In genomic region chr1:59939393-59939792, GRCh38 we compare ENCODE assay signal across 41 cellular contexts. TPM values are rescaled to one million over a fixed set of nuclear protein-coding genes. Genes with fewer than 3 reads are reported as not detected.
"Had no signal": no experiment of that assay in that cellular context is flagged by ENCODE, and none has a peak within 500 bp of the region (broad histone marks: within the 10 kb centered on the region; RNA-seq: fewer than 3 reads in every experiment).

No MANE protein-coding gene starts in this region.

- H3K27me3 Mint-ChIP-seq: activated naive CD8-positive, alpha-beta T cell had no signal

- H3K4me1 ChIP-seq: adrenal gland, ascending aorta, body of pancreas, breast epithelium had no signal

- H3K36me3 Mint-ChIP-seq: activated naive CD4-positive, alpha-beta T cell treated with anti-CD3 and anti-CD28 coated beads, Interleukin-2, amount 10 ng/mL, durations not matched to agents 7 days and 5 days; activated naive CD4-positive, alpha-beta T cell treated with anti-CD3 and anti-CD28 coated beads, Interleukin-2, amount 50 U/mL, for 24 hours; activated naive CD8-positive, alpha-beta T cell; activated naive CD8-positive, alpha-beta T cell treated with anti-CD3 and anti-CD28 coated beads for 36 hours; activated naive CD8-positive, alpha-beta T cell treated with anti-CD3 and anti-CD28 coated beads, Interleukin-2, amount 10 ng/mL, durations not matched to agents 7 days and 5 days; brain had no signal

- ATAC-seq: activated naive CD4-positive, alpha-beta T cell treated with anti-CD3 and anti-CD28 coated beads, Interleukin-2, amount 50 U/mL, for 72 hours; activated naive CD8-positive, alpha-beta T cell treated with anti-CD3 and anti-CD28 coated beads, Interleukin-2, amount 50 U/mL, for 24 hours; activated T-cell treated with anti-CD3 and anti-CD28 coated beads, Interleukin-2, amount 50 U/mL, for 4 hours; activated T-cell treated with anti-CD3 and anti-CD28 coated beads, Interleukin-2, amount 50 U/mL, for 72 hours; activated T-helper 17 cell treated with anti-CD3 and anti-CD28 coated beads, Interleukin-2, amount 50 U/mL, for 72 hours; body of pancreas had no signal

- H3K4me1 Mint-ChIP-seq: activated naive CD4-positive, alpha-beta T cell treated with anti-CD3 and anti-CD28 coated beads, Interleukin-2, amount 10 ng/mL, durations not matched to agents 7 days and 5 days; activated naive CD4-positive, alpha-beta T cell treated with anti-CD3 and anti-CD28 coated beads, Interleukin-2, amount 50 U/mL, for 24 hours; activated naive CD8-positive, alpha-beta T cell treated with anti-CD3 and anti-CD28 coated beads for 36 hours; activated naive CD8-positive, alpha-beta T cell treated with anti-CD3 and anti-CD28 coated beads, Interleukin-2, amount 10 ng/mL, durations not matched to agents 7 days and 5 days; activated naive CD8-positive, alpha-beta T cell treated with anti-CD3 and anti-CD28 coated beads, Interleukin-2, amount 50 U/mL, for 24 hours; activated T-helper 17 cell treated with anti-CD3 and anti-CD28 coated beads, Interleukin-2, amount 50 U/mL, for 72 hours; brain; central memory CD8-positive, alpha-beta T cell had no signal

- H3K27ac Mint-ChIP-seq: activated naive CD4-positive, alpha-beta T cell treated with anti-CD3 and anti-CD28 coated beads for 36 hours; activated naive CD4-positive, alpha-beta T cell treated with anti-CD3 and anti-CD28 coated beads, Interleukin-2, amount 10 ng/mL, durations not matched to agents 7 days and 5 days; activated naive CD4-positive, alpha-beta T cell treated with anti-CD3 and anti-CD28 coated beads, Interleukin-2, amount 50 U/mL, for 24 hours; activated naive CD4-positive, alpha-beta T cell treated with anti-CD3 and anti-CD28 coated beads, Interleukin-2, amount 50 U/mL, for 72 hours; activated naive CD8-positive, alpha-beta T cell; activated naive CD8-positive, alpha-beta T cell treated with anti-CD3 and anti-CD28 coated beads for 36 hours; activated naive CD8-positive, alpha-beta T cell treated with anti-CD3 and anti-CD28 coated beads, Interleukin-2, amount 10 ng/mL, durations not matched to agents 7 days and 5 days; activated naive CD8-positive, alpha-beta T cell treated with anti-CD3 and anti-CD28 coated beads, Interleukin-2, amount 50 U/mL, for 24 hours; activated T-cell treated with anti-CD3 and anti-CD28 coated beads, Interleukin-2, amount 50 U/mL, for 24 hours; activated T-cell treated with anti-CD3 and anti-CD28 coated beads, Interleukin-2, amount 50 U/mL, for 72 hours; activated T-helper 1 cell treated with anti-CD3 and anti-CD28 coated beads, Interleukin-12 subunit alpha, Interleukin-12 subunit beta, Interleukin-2, Interleukin-4 antibody, amounts not matched to agents 30 ng/mL and 10 ng/mL and 1 ng/mL, durations not matched to agents 14 hours and 24 hours and 36 hours; activated T-helper 17 cell treated with anti-CD3 and anti-CD28 coated beads, Interleukin-2, amount 50 U/mL, for 72 hours; activated T-helper 2 cell treated with anti-CD3 and anti-CD28 coated beads, Interferon-gamma antibody, Interleukin-2, Interleukin-4, amounts not matched to agents 10 μg/mL and 5 μg/mL and 100 μg/mL, durations not matched to agents 14 hours and 24 hours and 36 hours; brain had no signal

- H3K4me3 ChIP-seq: adrenal gland, ascending aorta, body of pancreas, breast epithelium, cardiac muscle cell had no signal

- H3K4me3 Mint-ChIP-seq: activated naive CD4-positive, alpha-beta T cell treated with anti-CD3 and anti-CD28 coated beads for 36 hours; activated naive CD4-positive, alpha-beta T cell treated with anti-CD3 and anti-CD28 coated beads, Interleukin-2, amount 10 ng/mL, durations not matched to agents 7 days and 5 days; activated naive CD4-positive, alpha-beta T cell treated with anti-CD3 and anti-CD28 coated beads, Interleukin-2, amount 50 U/mL, for 24 hours; activated naive CD8-positive, alpha-beta T cell; activated naive CD8-positive, alpha-beta T cell treated with anti-CD3 and anti-CD28 coated beads for 36 hours; activated naive CD8-positive, alpha-beta T cell treated with anti-CD3 and anti-CD28 coated beads, Interleukin-2, amount 10 ng/mL, durations not matched to agents 7 days and 5 days; activated naive CD8-positive, alpha-beta T cell treated with anti-CD3 and anti-CD28 coated beads, Interleukin-2, amount 50 U/mL, for 24 hours; activated T-cell treated with anti-CD3 and anti-CD28 coated beads, Interleukin-2, amount 50 U/mL, for 24 hours; activated T-cell treated with anti-CD3 and anti-CD28 coated beads, Interleukin-2, amount 50 U/mL, for 4 hours; activated T-cell treated with anti-CD3 and anti-CD28 coated beads, Interleukin-2, amount 50 U/mL, for 72 hours; activated T-helper 1 cell treated with anti-CD3 and anti-CD28 coated beads, Interleukin-12 subunit alpha, Interleukin-12 subunit beta, Interleukin-2, Interleukin-4 antibody, amounts not matched to agents 30 ng/mL and 10 ng/mL and 1 ng/mL, durations not matched to agents 14 hours and 24 hours and 36 hours; activated T-helper 17 cell treated with anti-CD3 and anti-CD28 coated beads, Interleukin-2, amount 50 U/mL, for 72 hours; brain; central memory CD8-positive, alpha-beta T cell had no signal

- H3K27me3 ChIP-seq: adrenal gland, ascending aorta, body of pancreas, brain microvascular endothelial cell, breast epithelium, cardiac muscle cell had no signal

- DNase-seq: activated effector memory CD4-positive, alpha-beta T cell treated with anti-CD3 and anti-CD28 coated beads, Interleukin-2, amount 50 U/mL, for 16 hours; activated effector memory CD4-positive, alpha-beta T cell treated with Interleukin-2 at 50 U/mL for 16 hours; activated gamma-delta T cell; activated gamma-delta T cell treated with Interleukin-2 at 50 U/mL for 16 hours; activated naive CD4-positive, alpha-beta T cell; activated naive CD4-positive, alpha-beta T cell treated with anti-CD3 and anti-CD28 coated beads for 36 hours; activated naive CD4-positive, alpha-beta T cell treated with anti-CD3 and anti-CD28 coated beads, Interleukin-2, amount 10 ng/mL, durations not matched to agents 7 days and 5 days; activated naive CD4-positive, alpha-beta T cell treated with anti-CD3 and anti-CD28 coated beads, Interleukin-2, amount 50 U/mL, for 16 hours; activated naive CD4-positive, alpha-beta T cell treated with Interleukin-2 at 50 U/mL for 16 hours; activated naive CD8-positive, alpha-beta T cell treated with anti-CD3 and anti-CD28 coated beads for 36 hours; activated naive CD8-positive, alpha-beta T cell treated with anti-CD3 and anti-CD28 coated beads, Interleukin-2, amount 10 ng/mL, durations not matched to agents 7 days and 5 days; activated naive CD8-positive, alpha-beta T cell treated with anti-CD3 and anti-CD28 coated beads, Interleukin-2, amount 50 U/mL, for 24 hours; activated T-cell treated with anti-CD3 and anti-CD28 coated beads for 4 hours; activated T-cell treated with anti-CD3 and anti-CD28 coated beads, Interleukin-2, amount 50 U/mL, for 1 hour; activated T-cell treated with anti-CD3 and anti-CD28 coated beads, Interleukin-2, amount 50 U/mL, for 24 hours; activated T-cell treated with anti-CD3 and anti-CD28 coated beads, Interleukin-2, amount 50 U/mL, for 4 hours; activated T-cell treated with anti-CD3 and anti-CD28 coated beads, Interleukin-2, amount 50 U/mL, for 48 hours; activated T-cell treated with anti-CD3 and anti-CD28 coated beads, Interleukin-2, amount 50 U/mL, for 72 hours; adrenal gland; amniotic stem cell; amygdala; anterior cingulate cortex; aorta; body of pancreas; brain microvascular endothelial cell; caudate nucleus; central memory CD4-positive, alpha-beta T cell; cerebellar nuclear complex had no signal

- H3K27ac ChIP-seq: adrenal gland, ascending aorta, body of pancreas, brain microvascular endothelial cell, breast epithelium, cardiac muscle cell had no signal

- FAIRE-seq: astrocyte, bronchial epithelial cell had no signal

- H3K36me3 ChIP-seq: adrenal gland, ascending aorta, brain microvascular endothelial cell, breast epithelium, cardiac muscle cell had no signal

- H3K9me3 Mint-ChIP-seq: activated naive CD4-positive, alpha-beta T cell treated with anti-CD3 and anti-CD28 coated beads, Interleukin-2, amount 10 ng/mL, durations not matched to agents 7 days and 5 days; activated naive CD8-positive, alpha-beta T cell treated with anti-CD3 and anti-CD28 coated beads, Interleukin-2, amount 10 ng/mL, durations not matched to agents 7 days and 5 days; activated T-cell treated with anti-CD3 and anti-CD28 coated beads, Interleukin-2, amount 50 U/mL, for 24 hours; activated T-helper 17 cell treated with anti-CD3 and anti-CD28 coated beads, Interleukin-2, amount 50 U/mL, for 72 hours; activated T-helper 2 cell treated with anti-CD3 and anti-CD28 coated beads, Interferon-gamma antibody, Interleukin-2, Interleukin-4, amounts not matched to agents 10 μg/mL and 5 μg/mL and 100 μg/mL, durations not matched to agents 14 hours and 24 hours and 36 hours had no signal

- H3K9me3 ChIP-seq: adrenal gland, ascending aorta, body of pancreas had no signal

RNA-seq across cellular contexts. Expression of gene CYP2J2, which starts 12.8 kb away (rescaled TPM):
- total RNA-seq: ascending aorta had no signal
